24 cellular contexts compared by ENCODE assay signal in genomic region chr3:14843321-14843720, GRCh38. TPM values are rescaled to one million over a fixed set of nuclear protein-coding genes. Genes with fewer than 3 reads are reported as not detected.
DNase-seq lines count a peak whose midpoint lies in the region; ATAC-seq, FAIRE-seq and TF ChIP-seq lines count a peak whose summit lies in the region.
"Had no signal": no experiment of that assay in that cellular context is flagged by ENCODE, and none has a peak within 500 bp of the region (broad histone marks: within the 10 kb centered on the region; RNA-seq: fewer than 3 reads in every experiment).

No MANE protein-coding gene starts in this region.

- DNase-seq in cardiac septum (ENCODE audit: low spot score): peak; percentile 41
- no peak for DNase-seq in right cardiac atrium
- DNase-seq in mesenteric fat pad (ENCODE audit: low spot score): peak; percentile 43
- DNase-seq in sigmoid colon: peak; percentile 55
- no peak for DNase-seq in HAP-1 (ENCODE audit: low spot score in 2 of 2)
- no peak for DNase-seq in H54 (ENCODE audit: insufficient read length, low spot score)
- DNase-seq: 8988T; ACHN; AML-193; BE2C; CD4-positive, alpha-beta T cell; CD8-positive, alpha-beta memory T cell; DMS 273 treated with DMSO at 0.1 percent for 48 hours; DMS79; EL; GDM1; GM23248; HCEC 1CT had no signal

- H3K27ac ChIP-seq in right cardiac atrium (ENCODE audit: low read length) (no peak overlapping the region), sigmoid colon (no peak overlapping the region)
- H3K27ac ChIP-seq: A549; BLaER1 treated with 17β-estradiol and CSF1 and Interleukin-3, amounts not matched to agents 10 nM and 100 nM; GM23248 had no signal

- H3K27me3 ChIP-seq in right cardiac atrium (ENCODE audit: control insufficient read depth, insufficient read depth): no peaks in the 10 kb centered on the region
- peaks cover 0 to 3% (median 0%) of the 10 kb centered on the region in 3 donors for H3K27me3 ChIP-seq in sigmoid colon
- 0 out of 2 replicates have a peak, but pooled peaks cover 16% of the 10 kb centered on the region for H3K27me3 ChIP-seq in HAP-1 (ENCODE audit: low read depth)
- H3K27me3 ChIP-seq: BE2C; BLaER1 treated with 17β-estradiol and CSF1 and Interleukin-3, amounts not matched to agents 10 nM and 100 nM had no signal

- no peak for ATAC-seq in right cardiac atrium
- ATAC-seq: A549, GM12878 had no signal

- FAIRE-seq in H54 (lab: Jason Lieb, UNC): no peak
- FAIRE-seq: A549, D721Med, GM12878, GM19239 had no signal

- WGBS in right cardiac atrium: 88% methylated on average over 8 of the region's 8 CpGs
- WGBS in sigmoid colon, 2 donors: 91 to 93% methylated on average over 8 of the region's 8 CpGs

- TF ChIP-seq POLR2A in sigmoid colon (IDR thresholded peaks at IDR 0.05) (no peak), H54 (IDR thresholded peaks at IDR 0.05; ENCODE audit: low read depth, low read length) (no peak)

- H3K4me1 ChIP-seq in right cardiac atrium (ENCODE audit: control insufficient read depth, insufficient read depth, low read length) (peaks cover 11% of the 10 kb centered on the region), sigmoid colon (peaks cover 0 to 5% (median 5%) of the 10 kb centered on the region in 4 donors), HAP-1 (no peaks in the 10 kb centered on the region; the same call in 1 of the 2 replicates)
- H3K4me1 ChIP-seq: A549 had no signal

- H3K9me3 ChIP-seq in right cardiac atrium (ENCODE audit: control insufficient read depth, low read length) (no peaks in the 10 kb centered on the region), sigmoid colon (no peaks in the 10 kb centered on the region), HAP-1 (no peaks in the 10 kb centered on the region)
- H3K9me3 ChIP-seq: A549; BE2C; BLaER1 treated with 17β-estradiol and CSF1 and Interleukin-3, amounts not matched to agents 10 nM and 100 nM had no signal

- intact Hi-C loops in cardiac septum (cut with DNase I): no loop called here
- intact Hi-C loops in right cardiac atrium (cut with DNase I): no loop called here
- intact Hi-C loops in sigmoid colon (cut with DNase I): no loop called here

- no peak for TF ChIP-seq EP300 in sigmoid colon (IDR thresholded peaks at IDR 0.05)

- TF ChIP-seq CTCF in sigmoid colon (IDR thresholded peaks at IDR 0.05): no peak

- H3K4me3 ChIP-seq in right cardiac atrium (ENCODE audit: low read length): no peak overlapping the region
- no peak overlapping the region for H3K4me3 ChIP-seq in sigmoid colon
- no peak overlapping the region for H3K4me3 ChIP-seq in HAP-1
- H3K4me3 ChIP-seq: A549; BLaER1 treated with 17β-estradiol and CSF1 and Interleukin-3, amounts not matched to agents 10 nM and 100 nM; GM12878; GM23248 had no signal

- in situ Hi-C loops in HAP-1 (cut with MboI; ENCODE audit: low sequenced_read_pairs): no loop called here

- H3K36me3 ChIP-seq in sigmoid colon (no peaks in the 10 kb centered on the region), HAP-1 (replicated peaks) (no peaks in the 10 kb centered on the region)
- H3K36me3 ChIP-seq: BE2C; BLaER1 treated with 17β-estradiol and CSF1 and Interleukin-3, amounts not matched to agents 10 nM and 100 nM had no signal

RNA-seq across cellular contexts. Expression of gene FGD5, which starts 24.6 kb away (rescaled TPM):
- 15.6 TPM for total RNA-seq in cardiac septum
- 10 to 100 TPM; 17.1 to 30.5 (median 21.2) TPM for total RNA-seq in right cardiac atrium
- polyA plus RNA-seq in right cardiac atrium: 8.6 TPM
- 38.6 TPM for total RNA-seq in mesenteric fat pad
- total RNA-seq in sigmoid colon: 10 to 100 TPM in 1 of 4 donors, 1 to 10 TPM in 3; 6.4 to 18.6 (median 7.6) TPM
- 1 to 10 TPM; 2.1 to 5.5 (median 3.6) TPM for polyA plus RNA-seq in sigmoid colon
- total RNA-seq: CD4-positive, alpha-beta T cell; CD8-positive, alpha-beta memory T cell; GM23248 had no signal
- polyA plus RNA-seq: CD14-positive monocyte; CD8-positive, alpha-beta memory T cell; GM23248 had no signal

Comparison
In these comparisons a context has a peak if more than half of its experiments do, and no peak if none do; other contexts are left out.
1. DNase-seq: peak in cardiac septum (single experiment), mesenteric fat pad (single experiment) and sigmoid colon (single experiment); none in right cardiac atrium (0 of 3), HAP-1 (0 of 2) and H54 (single experiment).